ENCODE assay signal across 15 cellular contexts in genomic region chr6:48027704-48028435, GRCh38.
A peak's percentile ranks its signal among the peaks of the same experiment; 100 is the strongest.
DNase-seq lines count a peak whose midpoint lies in the region; ATAC-seq, FAIRE-seq and TF ChIP-seq lines count a peak whose summit lies in the region.
"Had no signal": no experiment of that assay in that cellular context is flagged by ENCODE, and none has a peak within 500 bp of the region (broad histone marks: within the 10 kb centered on the region; RNA-seq: fewer than 3 reads in every experiment).

No MANE protein-coding gene starts in this region.

- H3K4me3 ChIP-seq in testis: no peak overlapping the region
- H3K4me3 ChIP-seq: SJSA1 had no signal

- peaks cover 3% of the 10 kb centered on the region for H3K4me1 ChIP-seq in foreskin keratinocyte
- H3K4me1 ChIP-seq in testis: peaks cover 5% of the 10 kb centered on the region
- H3K4me1 ChIP-seq: SJSA1 had no signal

- H3K27ac Mint-ChIP-seq in activated CD8-positive, alpha-beta memory T cell treated with anti-CD3 and anti-CD28 coated beads, Interleukin-2, amount 10 ng/mL, durations not matched to agents 7 days and 5 days: no peak overlapping the region
- H3K27ac Mint-ChIP-seq: activated naive CD4-positive, alpha-beta T cell treated with anti-CD3 and anti-CD28 coated beads, Interleukin-2, amount 50 U/mL, for 72 hours; type B pancreatic cell had no signal

- no peaks in the 10 kb centered on the region for H3K36me3 Mint-ChIP-seq in activated CD8-positive, alpha-beta memory T cell treated with anti-CD3 and anti-CD28 coated beads, Interleukin-2, amount 10 ng/mL, durations not matched to agents 7 days and 5 days
- H3K36me3 Mint-ChIP-seq: activated naive CD4-positive, alpha-beta T cell treated with anti-CD3 and anti-CD28 coated beads, Interleukin-2, amount 50 U/mL, for 72 hours; type B pancreatic cell had no signal

- 69 to 88% methylated on average over 8 of the region's 8 CpGs for WGBS in testis, 2 donors

- TF ChIP-seq POLR2A in testis (IDR thresholded peaks at IDR 0.05): no peak

- peak; percentile 40 for DNase-seq in activated CD8-positive, alpha-beta memory T cell treated with anti-CD3 and anti-CD28 coated beads, Interleukin-2, amount 10 ng/mL, durations not matched to agents 7 days and 5 days
- no peak for DNase-seq in activated CD8-positive, alpha-beta memory T cell treated with anti-CD3 and anti-CD28 coated beads, Interleukin-2, amount 50 U/mL, for 48 hours
- DNase-seq in foreskin keratinocyte (peak; percentile 16 to 46), testis (no peak), frontal cortex (ENCODE audit: low spot score in 2 of 2) (no peak), NCI-H146 treated with DMSO at 0.1 percent for 48 hours (lab: John Stamatoyannopoulos, UW; ENCODE audit: unreplicated experiment) (no peak)
- DNase-seq: Calu3; central memory CD4-positive, alpha-beta T cell; NCI-H2171 had no signal

- H3K27ac ChIP-seq in foreskin keratinocyte (no peak overlapping the region), testis (no peak overlapping the region)
- H3K27ac ChIP-seq: SJSA1 had no signal

- CTCF ChIA-PET in activated CD8-positive, alpha-beta memory T cell treated with anti-CD3 and anti-CD28 coated beads, Interleukin-2, amount 10 ng/mL, durations not matched to agents 7 days and 5 days (lab: Charles Lee): no interaction called here

- intact Hi-C loops in testis (cut with DNase I; ENCODE audit: low total_unique reads): no loop called here

- no peaks in the 10 kb centered on the region for H3K27me3 Mint-ChIP-seq in activated CD8-positive, alpha-beta memory T cell treated with anti-CD3 and anti-CD28 coated beads, Interleukin-2, amount 10 ng/mL, durations not matched to agents 7 days and 5 days
- H3K27me3 Mint-ChIP-seq: type B pancreatic cell had no signal

- H3K36me3 ChIP-seq in testis (ENCODE audit: low read depth, missing control alignments): no peaks in the 10 kb centered on the region
- H3K36me3 ChIP-seq: SJSA1 had no signal

- H3K27me3 ChIP-seq in foreskin keratinocyte: no peaks in the 10 kb centered on the region
- no peaks in the 10 kb centered on the region for H3K27me3 ChIP-seq in testis
- H3K27me3 ChIP-seq: SJSA1 had no signal

- no peak overlapping the region for H3K4me3 Mint-ChIP-seq in activated CD8-positive, alpha-beta memory T cell treated with anti-CD3 and anti-CD28 coated beads, Interleukin-2, amount 10 ng/mL, durations not matched to agents 7 days and 5 days
- H3K4me3 Mint-ChIP-seq: type B pancreatic cell had no signal

- FAIRE-seq in frontal cortex (lab: Jason Lieb, UNC): no peak
- FAIRE-seq: islet of Langerhans had no signal

- H3K9me3 ChIP-seq in testis: no peaks in the 10 kb centered on the region
- H3K9me3 ChIP-seq: SJSA1 had no signal

- no peaks in the 10 kb centered on the region for H3K9me3 Mint-ChIP-seq in activated CD8-positive, alpha-beta memory T cell treated with anti-CD3 and anti-CD28 coated beads, Interleukin-2, amount 10 ng/mL, durations not matched to agents 7 days and 5 days (ENCODE audit: low read depth)
- H3K9me3 Mint-ChIP-seq: type B pancreatic cell had no signal

- no peak for TF ChIP-seq CTCF in foreskin keratinocyte (conservative IDR thresholded peaks at IDR 0.05)
- no peak for TF ChIP-seq CTCF in testis (IDR thresholded peaks at IDR 0.05)

- ATAC-seq in activated CD8-positive, alpha-beta memory T cell treated with anti-CD3 and anti-CD28 coated beads, Interleukin-2, amount 10 ng/mL, durations not matched to agents 7 days and 5 days: peak; percentile 47
- ATAC-seq in GM21576 (IDR thresholded peaks at IDR 0.05; ENCODE audit: unreplicated experiment): peak; percentile 85
- ATAC-seq in HG03520 (IDR thresholded peaks at IDR 0.05; ENCODE audit: unreplicated experiment): peak; percentile 49
- no peak for ATAC-seq in foreskin keratinocyte

- H3K4me1 Mint-ChIP-seq in activated CD8-positive, alpha-beta memory T cell treated with anti-CD3 and anti-CD28 coated beads, Interleukin-2, amount 10 ng/mL, durations not matched to agents 7 days and 5 days: peaks cover 2% of the 10 kb centered on the region

Comparison
In these comparisons a context has a peak if more than half of its experiments do, and no peak if none do; other contexts are left out.
1. DNase-seq: peak in activated CD8-positive, alpha-beta memory T cell treated with anti-CD3 and anti-CD28 coated beads, Interleukin-2, amount 10 ng/mL, durations not matched to agents 7 days and 5 days (single experiment) and foreskin keratinocyte (2 of 2); none in activated CD8-positive, alpha-beta memory T cell treated with anti-CD3 and anti-CD28 coated beads, Interleukin-2, amount 50 U/mL, for 48 hours (single experiment), testis (single experiment), frontal cortex (0 of 2) and NCI-H146 treated with DMSO at 0.1 percent for 48 hours (single experiment).